Comparison of ENCODE assay signal across 8 cellular contexts in genomic region chr17:20381358-20382298, GRCh38.
DNase-seq lines count a peak whose midpoint lies in the region; ATAC-seq and TF ChIP-seq lines count a peak whose summit lies in the region.
"Not testable (repeated sequence)": the region's sequence is repeated elsewhere in the genome, so short reads cannot be mapped to it uniquely, and the experiment has no call there.

No MANE protein-coding gene starts in this region.

- H3K79me1 ChIP-seq in H9 (ENCODE audit: insufficient read depth, low read depth, low read length, poor library complexity, severe bottlenecking), result not testable (repeated sequence)

- H3K4me1 Mint-ChIP-seq in CD4-positive, alpha-beta T cell (ENCODE audit: low read depth); H9; activated naive CD4-positive, alpha-beta T cell treated with anti-CD3 and anti-CD28 coated beads, Interleukin-2, amount 10 ng/mL, durations not matched to agents 7 days and 5 days: not testable (repeated sequence)

- not testable (repeated sequence) for H2AFZ ChIP-seq in H9 (ENCODE audit: low read length)

- ATAC-seq in CD4-positive, alpha-beta T cell (ENCODE audit: poor library complexity), result peak; percentile 79
- peak; percentile 93 for ATAC-seq in mucosa of descending colon

- peak in 4 of 10 experiments; percentile 1 to 16 (median 8) for DNase-seq in CD4-positive, alpha-beta T cell
- DNase-seq in H9, result peak; percentile 77
- peak; percentile 29 for DNase-seq in NCI-H146 treated with DMSO at 0.1 percent for 48 hours (lab: John Stamatoyannopoulos, UW; ENCODE audit: unreplicated experiment)
- peak; percentile 44 for DNase-seq in SIG-M5 treated with dmso at 0.1 percent for 504 hours (lab: John Stamatoyannopoulos, UW; ENCODE audit: unreplicated experiment)
- DNase-seq in activated naive CD4-positive, alpha-beta T cell treated with anti-CD3 and anti-CD28 coated beads, Interleukin-2, amount 10 ng/mL, durations not matched to agents 7 days and 5 days, result peak; percentile 33
- peak; percentile 19 for DNase-seq in fibroblast of pulmonary artery (ENCODE audit: low read depth)
- DNase-seq in mucosa of descending colon, result peak in 2 of 3 donors; percentile 18 to 33
- peak in 4 of 6 experiments; percentile 11 to 70 (median 26) for DNase-seq in stimulated activated naive CD4-positive, alpha-beta T cell (lab: John Stamatoyannopoulos, UW)

- H2BK120ac ChIP-seq in H9 (ENCODE audit: low read depth, low read length, poor library complexity, severe bottlenecking), result not testable (repeated sequence)

- H3T11ph ChIP-seq in H9 (ENCODE audit: low read length), result not testable (repeated sequence)

- POLR2A ChIA-PET in CD4-positive, alpha-beta T cell (lab: Charles Lee), result not testable (repeated sequence)

- not testable (repeated sequence) for H3K9me3 ChIP-seq in CD4-positive, alpha-beta T cell (ENCODE audit: control insufficient read depth, low read length); H9 (ENCODE audit: control insufficient read depth, low read depth, low read length); mucosa of descending colon

- H3K4ac ChIP-seq in H9 (ENCODE audit: low read depth, low read length), result not testable (repeated sequence)

- not testable (repeated sequence) for H2BK20ac ChIP-seq in H9 (ENCODE audit: low read depth, low read length, poor library complexity, severe bottlenecking)

- not testable (repeated sequence) for H3K4me3 ChIP-seq in fibroblast of pulmonary artery (replicated peaks; ENCODE audit: low read depth, low read length); mucosa of descending colon

- H3K23ac ChIP-seq in H9 (ENCODE audit: insufficient read length, low read depth, low read length), result not testable (repeated sequence)

- H3K27ac ChIP-seq in CD4-positive, alpha-beta T cell (ENCODE audit: low read depth, low read length); H9 (ENCODE audit: insufficient read length, low read depth, low read length): not testable (repeated sequence)

- H2BK12ac ChIP-seq in H9 (ENCODE audit: insufficient read length, low read depth, low read length), result not testable (repeated sequence)

- TF ChIP-seq CTCF in CD4-positive, alpha-beta T cell (IDR thresholded peaks at IDR 0.05), result peak; percentile 48
- peak; percentile 73 for TF ChIP-seq CTCF in H9 (conservative IDR thresholded peaks at IDR 0.05)
- TF ChIP-seq CTCF in fibroblast of pulmonary artery (IDR thresholded peaks at IDR 0.05; ENCODE audit: low read length, missing control alignments), result peak; percentile 51
- peak; percentile 34 for TF ChIP-seq CTCF in mucosa of descending colon (IDR thresholded peaks at IDR 0.05)

- H3K9ac ChIP-seq in H9 (ENCODE audit: extremely low read depth, insufficient read length, low read length), result not testable (repeated sequence)

- not testable (repeated sequence) for H3K14ac ChIP-seq in H9 (ENCODE audit: insufficient read depth, low read length)

- H4K91ac ChIP-seq in H9 (ENCODE audit: insufficient read length, low read depth, low read length), result not testable (repeated sequence)

- CTCF ChIA-PET in CD4-positive, alpha-beta T cell (lab: Charles Lee); activated naive CD4-positive, alpha-beta T cell treated with anti-CD3 and anti-CD28 coated beads, Interleukin-2, amount 10 ng/mL, durations not matched to agents 7 days and 5 days (lab: Charles Lee): not testable (repeated sequence)

- not testable (repeated sequence) for H4K5ac ChIP-seq in H9 (ENCODE audit: insufficient read length, low read depth, low read length)

- not testable (repeated sequence) for H3K79me2 ChIP-seq in H9 (ENCODE audit: insufficient read depth, low read length)

- not testable (repeated sequence) for H4K20me1 ChIP-seq in H9 (ENCODE audit: control insufficient read depth, insufficient read depth, insufficient read length)

- H4K8ac ChIP-seq in H9 (replicated peaks; ENCODE audit: insufficient read length, low read depth, low read length), result not testable (repeated sequence)

- H3K27ac Mint-ChIP-seq in CD4-positive, alpha-beta T cell; H9; activated naive CD4-positive, alpha-beta T cell treated with anti-CD3 and anti-CD28 coated beads, Interleukin-2, amount 10 ng/mL, durations not matched to agents 7 days and 5 days: not testable (repeated sequence)

- not testable (repeated sequence) for H3K9me3 Mint-ChIP-seq in CD4-positive, alpha-beta T cell; H9; activated naive CD4-positive, alpha-beta T cell treated with anti-CD3 and anti-CD28 coated beads, Interleukin-2, amount 10 ng/mL, durations not matched to agents 7 days and 5 days

- not testable (repeated sequence) for H2BK5ac ChIP-seq in H9 (ENCODE audit: insufficient read length, low read length)

- not testable (repeated sequence) for H3K4me1 ChIP-seq in H9 (ENCODE audit: insufficient read depth, low read length); mucosa of descending colon (ENCODE audit: low read depth)

- not testable (repeated sequence) for H2BK15ac ChIP-seq in H9 (ENCODE audit: low read depth, low read length)

- H3K23me2 ChIP-seq in H9 (ENCODE audit: insufficient read length, low read depth, low read length, poor library complexity, severe bottlenecking), result not testable (repeated sequence)

- not testable (repeated sequence) for H2AK5ac ChIP-seq in H9 (ENCODE audit: insufficient read length, low read length)

- not testable (repeated sequence) for H3K27me3 ChIP-seq in CD4-positive, alpha-beta T cell (ENCODE audit: control insufficient read depth, insufficient read depth, low read length); H9 (ENCODE audit: insufficient read depth, low read length)

- no CpG with 5 or more reads among the region's 20 CpGs for WGBS in H9 (ENCODE audit: extremely low coverage, insufficient read length, low lambda C conversion rate)

- not testable (repeated sequence) for H3K27me3 Mint-ChIP-seq in CD4-positive, alpha-beta T cell; H9 (ENCODE audit: low read depth); activated naive CD4-positive, alpha-beta T cell treated with anti-CD3 and anti-CD28 coated beads, Interleukin-2, amount 10 ng/mL, durations not matched to agents 7 days and 5 days

- H3K4me3 Mint-ChIP-seq in CD4-positive, alpha-beta T cell, result peak overlapping the region; percentile 52
- H3K4me3 Mint-ChIP-seq in H9; activated naive CD4-positive, alpha-beta T cell treated with anti-CD3 and anti-CD28 coated beads, Interleukin-2, amount 10 ng/mL, durations not matched to agents 7 days and 5 days: not testable (repeated sequence)

- H3K36me3 ChIP-seq in mucosa of descending colon (ENCODE audit: low read depth), result not testable (repeated sequence)

- intact Hi-C loops in CD4-positive, alpha-beta T cell (cut with DNase I, micrococcal nuclease); mucosa of descending colon (cut with DNase I, micrococcal nuclease): not testable (repeated sequence)

- H3K36me3 Mint-ChIP-seq in CD4-positive, alpha-beta T cell (ENCODE audit: low read depth); H9 (ENCODE audit: insufficient read depth in 1 of 3, low read depth in 3 of 3); activated naive CD4-positive, alpha-beta T cell treated with anti-CD3 and anti-CD28 coated beads, Interleukin-2, amount 10 ng/mL, durations not matched to agents 7 days and 5 days: not testable (repeated sequence)

- H3K56ac ChIP-seq in H9 (ENCODE audit: insufficient read length, low read depth, low read length), result not testable (repeated sequence)

- H3K4me2 ChIP-seq in H9 (ENCODE audit: insufficient read depth, insufficient read length, low read length), result not testable (repeated sequence)

- not testable (repeated sequence) for H3K18ac ChIP-seq in H9 (ENCODE audit: insufficient read length, low read depth, low read length)
